ENCODE assay signal across 1 cellular context in the genomic region with DNA sequence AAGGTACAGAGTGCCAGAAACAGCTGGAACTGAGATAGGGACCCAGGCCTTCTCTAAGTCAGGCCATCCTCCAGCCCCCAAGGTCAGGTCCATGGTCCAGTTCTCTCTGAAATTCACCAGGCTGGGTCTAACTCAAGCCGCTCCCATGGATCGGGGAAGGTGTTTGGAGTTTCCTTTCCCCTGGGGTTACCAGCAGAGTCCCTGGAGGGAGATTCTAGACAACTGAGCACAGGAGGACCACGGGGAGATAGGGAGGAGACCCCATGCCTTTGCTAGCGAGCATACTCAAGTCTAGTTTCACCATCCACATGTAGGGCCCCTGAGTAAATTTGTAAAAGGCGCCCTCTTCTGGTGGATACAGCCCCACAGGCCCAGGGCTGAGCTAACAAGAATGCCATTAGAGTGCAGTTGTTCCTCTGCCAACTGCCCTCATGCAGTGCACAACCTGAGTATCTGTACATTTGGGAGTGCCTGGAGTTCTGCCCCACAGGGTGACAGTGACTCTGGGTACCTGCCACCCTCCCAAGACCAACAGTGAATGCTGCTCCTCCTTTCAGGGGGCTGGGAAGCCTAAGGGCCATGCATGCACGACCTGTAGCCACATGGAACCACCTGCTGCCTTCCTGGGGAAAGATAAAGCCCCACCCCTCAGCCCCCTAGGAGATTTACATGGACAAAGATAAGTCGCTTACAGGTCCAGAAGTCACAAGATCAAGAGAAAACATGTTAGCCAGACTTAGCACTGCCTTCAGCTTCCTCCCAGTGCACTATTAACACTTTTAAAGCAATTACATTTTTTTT.
TF ChIP-seq lines count a peak whose summit lies in the region.

No MANE protein-coding gene starts in this region.

TF ChIP-seq in K562, 482 proteins besides CTCF, POLR2A, EP300 and RAD21 (continued from another document and continues in another):
- TF ChIP-seq MTA2 (IDR thresholded peaks at IDR 0.05; ENCODE audit: low read depth) (no peak), NFRKB (IDR thresholded peaks at IDR 0.05; ENCODE audit: low read depth) (no peak), SMARCB1 (IDR thresholded peaks at IDR 0.05; ENCODE audit: insufficient read length, low read depth) (no peak), ZNF518B (CRISPR knock-in tag; IDR thresholded peaks at IDR 0.05) (no peak), ZNF77 (CRISPR knock-in tag; IDR thresholded peaks at IDR 0.05) (no peak), SMAD1 (IDR thresholded peaks at IDR 0.05; ENCODE audit: low read depth, low read length, partially characterized antibody) (no peak), ZNF124 (CRISPR knock-in tag; IDR thresholded peaks at IDR 0.05) (no peak), ZNF785 (CRISPR knock-in tag; IDR thresholded peaks at IDR 0.05) (no peak), NFIX (CRISPR knock-in tag; IDR thresholded peaks at IDR 0.05; ENCODE audit: low read depth) (no peak), PKNOX1 (IDR thresholded peaks at IDR 0.05) (no peak), NR1H2 (CRISPR knock-in tag; IDR thresholded peaks at IDR 0.05) (no peak), NCOA6 (IDR thresholded peaks at IDR 0.05) (no peak), ZNF318 (IDR thresholded peaks at IDR 0.05; ENCODE audit: borderline replicate concordance in 1 of 2, low read depth in 1 of 2) (no peak), ZNF280A (IDR thresholded peaks at IDR 0.05; ENCODE audit: low read depth, partially characterized antibody) (no peak), ZNF384 (IDR thresholded peaks at IDR 0.05; ENCODE audit: low read depth, low read length) (no peak), CEBPB (tag; IDR thresholded peaks at IDR 0.05) (peak; percentile 53), SMAD3 (CRISPR knock-in tag; conservative IDR thresholded peaks at IDR 0.05) (0 out of 2 replicates have a peak, but pooled peaks have one; percentile 37), MITF (IDR thresholded peaks at IDR 0.05) (no peak), ZNF507 (tag; conservative IDR thresholded peaks at IDR 0.05) (no peak), ZNF584 (CRISPR knock-in tag; IDR thresholded peaks at IDR 0.05; ENCODE audit: low read depth) (no peak), FOXP1 (CRISPR knock-in tag; IDR thresholded peaks at IDR 0.05) (0 out of 2 replicates have a peak, but pooled peaks have one; percentile 65), BRCA1 (IDR thresholded peaks at IDR 0.05) (no peak), BRCA1 (CRISPR knock-in tag; IDR thresholded peaks at IDR 0.05) (no peak), KDM1A (IDR thresholded peaks at IDR 0.05) (peak in 1 of 2 experiments; percentile 29; a peak in 1 of 4 replicates), DIDO1 (tag; IDR thresholded peaks at IDR 0.05; ENCODE audit: low read depth) (no peak), GATA2 (CRISPR knock-in tag; IDR thresholded peaks at IDR 0.05) (no peak), SRSF1 (IDR thresholded peaks at IDR 0.05; ENCODE audit: low read depth, low read length) (no peak), ZKSCAN8 (CRISPR knock-in tag; IDR thresholded peaks at IDR 0.05) (no peak), HNRNPLL (IDR thresholded peaks at IDR 0.05; ENCODE audit: low read depth, low read length, poor library complexity, severe bottlenecking) (no peak), NONO (IDR thresholded peaks at IDR 0.05; ENCODE audit: low read depth in 2 of 2, low read length in 1 of 2) (no peak; a peak in 1 of 4 replicates), SMARCE1 (IDR thresholded peaks at IDR 0.05) (peak; percentile 41; the same call in 1 of the 2 replicates), NUFIP1 (IDR thresholded peaks at IDR 0.05; ENCODE audit: partially characterized antibody) (no peak), HDAC6 (IDR thresholded peaks at IDR 0.05; ENCODE audit: low read depth, low read length) (no peak), MAX (CRISPR knock-in tag; IDR thresholded peaks at IDR 0.05) (peak; percentile 92)
- TF ChIP-seq, protein P1, sequence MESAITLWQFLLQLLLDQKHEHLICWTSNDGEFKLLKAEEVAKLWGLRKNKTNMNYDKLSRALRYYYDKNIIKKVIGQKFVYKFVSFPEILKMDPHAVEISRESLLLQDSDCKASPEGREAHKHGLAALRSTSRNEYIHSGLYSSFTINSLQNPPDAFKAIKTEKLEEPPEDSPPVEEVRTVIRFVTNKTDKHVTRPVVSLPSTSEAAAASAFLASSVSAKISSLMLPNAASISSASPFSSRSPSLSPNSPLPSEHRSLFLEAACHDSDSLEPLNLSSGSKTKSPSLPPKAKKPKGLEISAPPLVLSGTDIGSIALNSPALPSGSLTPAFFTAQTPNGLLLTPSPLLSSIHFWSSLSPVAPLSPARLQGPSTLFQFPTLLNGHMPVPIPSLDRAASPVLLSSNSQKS (CRISPR knock-in tag; IDR thresholded peaks at IDR 0.05): no peak
- TF ChIP-seq, protein P2, sequence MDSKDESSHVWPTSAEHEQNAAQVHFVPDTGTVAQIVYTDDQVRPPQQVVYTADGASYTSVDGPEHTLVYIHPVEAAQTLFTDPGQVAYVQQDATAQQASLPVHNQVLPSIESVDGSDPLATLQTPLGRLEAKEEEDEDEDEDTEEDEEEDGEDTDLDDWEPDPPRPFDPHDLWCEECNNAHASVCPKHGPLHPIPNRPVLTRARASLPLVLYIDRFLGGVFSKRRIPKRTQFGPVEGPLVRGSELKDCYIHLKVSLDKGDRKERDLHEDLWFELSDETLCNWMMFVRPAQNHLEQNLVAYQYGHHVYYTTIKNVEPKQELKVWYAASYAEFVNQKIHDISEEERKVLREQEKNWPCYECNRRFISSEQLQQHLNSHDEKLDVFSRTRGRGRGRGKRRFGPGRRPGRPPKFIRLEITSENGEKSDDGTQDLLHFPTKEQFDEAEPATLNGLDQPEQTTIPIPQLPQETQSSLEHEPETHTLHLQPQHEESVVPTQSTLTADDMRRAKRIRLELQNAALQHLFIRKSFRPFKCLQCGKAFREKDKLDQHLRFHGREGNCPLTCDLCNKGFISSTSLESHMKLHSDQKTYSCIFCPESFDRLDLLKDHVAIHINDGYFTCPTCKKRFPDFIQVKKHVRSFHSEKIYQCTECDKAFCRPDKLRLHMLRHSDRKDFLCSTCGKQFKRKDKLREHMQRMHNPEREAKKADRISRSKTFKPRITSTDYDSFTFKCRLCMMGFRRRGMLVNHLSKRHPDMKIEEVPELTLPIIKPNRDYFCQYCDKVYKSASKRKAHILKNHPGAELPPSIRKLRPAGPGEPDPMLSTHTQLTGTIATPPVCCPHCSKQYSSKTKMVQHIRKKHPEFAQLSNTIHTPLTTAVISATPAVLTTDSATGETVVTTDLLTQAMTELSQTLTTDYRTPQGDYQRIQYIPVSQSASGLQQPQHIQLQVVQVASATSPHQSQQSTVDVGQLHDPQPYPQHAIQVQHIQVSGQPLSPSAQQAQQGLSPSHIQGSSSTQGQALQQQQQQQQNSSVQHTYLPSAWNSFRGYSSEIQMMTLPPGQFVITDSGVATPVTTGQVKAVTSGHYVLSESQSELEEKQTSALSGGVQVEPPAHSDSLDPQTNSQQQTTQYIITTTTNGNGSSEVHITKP (IDR thresholded peaks at IDR 0.05; ENCODE audit: partially characterized antibody): peak; percentile 27
